In the genomic region with DNA sequence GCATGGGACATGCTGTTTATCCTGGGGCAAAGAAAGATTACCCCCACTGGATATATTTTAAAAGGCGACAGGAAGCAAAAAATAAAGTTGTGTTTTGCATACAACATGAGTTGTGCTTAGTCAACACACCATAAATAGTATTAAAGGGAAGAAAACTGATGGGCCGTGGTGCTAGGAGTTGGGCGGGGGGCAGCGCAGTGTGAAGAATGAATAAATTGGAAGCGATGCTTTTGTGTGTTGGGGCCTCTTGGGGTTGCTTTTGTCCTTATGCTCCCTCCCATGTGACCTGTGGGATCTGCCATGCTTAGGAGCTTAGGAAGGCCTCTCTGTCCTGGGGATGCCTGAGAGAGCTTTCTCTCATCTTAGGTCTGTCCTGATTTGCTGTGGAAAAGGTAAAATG, we compare ENCODE assay signal across 1 cellular context.
TF ChIP-seq lines count a peak whose summit lies in the region.

No MANE protein-coding gene starts in this region.

TF ChIP-seq in H1, 55 proteins besides CTCF, POLR2A, EP300 and RAD21:
- TF ChIP-seq CBX8 (IDR thresholded peaks at IDR 0.05; ENCODE audit: borderline replicate concordance, low read depth, low read length) (no peak), RXRA (IDR thresholded peaks at IDR 0.05; ENCODE audit: insufficient read depth, low read depth, low read length) (no peak), ZNF274 (IDR thresholded peaks at IDR 0.05; ENCODE audit: borderline replicate concordance, extremely low read depth, low read length) (no peak), CBX5 (IDR thresholded peaks at IDR 0.05; ENCODE audit: low read depth, low read length) (no peak), BRCA1 (IDR thresholded peaks at IDR 0.05; ENCODE audit: low read depth, low read length) (no peak), BACH1 (IDR thresholded peaks at IDR 0.05; ENCODE audit: low read length) (no peak), SUZ12 (IDR thresholded peaks at IDR 0.05; ENCODE audit: low read length) (no peak), TBP (IDR thresholded peaks at IDR 0.05; ENCODE audit: low read depth, low read length) (no peak), MAFK (IDR thresholded peaks at IDR 0.05; ENCODE audit: low read depth, low read length) (no peak), SRF (IDR thresholded peaks at IDR 0.05; ENCODE audit: low read depth, low read length) (no peak), NRF1 (IDR thresholded peaks at IDR 0.05; ENCODE audit: low read depth, low read length) (no peak), EGR1 (IDR thresholded peaks at IDR 0.05; ENCODE audit: borderline replicate concordance, low read depth, low read length) (no peak), FOSL1 (IDR thresholded peaks at IDR 0.05; ENCODE audit: insufficient read depth, low read depth, low read length) (no peak), KDM1A (IDR thresholded peaks at IDR 0.05; ENCODE audit: borderline replicate concordance, low read length) (no peak), ATF3 (IDR thresholded peaks at IDR 0.05; ENCODE audit: insufficient read depth, low read depth, low read length) (no peak), TCF12 (IDR thresholded peaks at IDR 0.05; ENCODE audit: low read depth, low read length) (no peak)
